1 cellular context compared by ENCODE assay signal in genomic region chr3:58392191-58392590, GRCh38.
TF ChIP-seq lines count a peak whose summit lies in the region.

No MANE protein-coding gene starts in this region.

TF ChIP-seq in HepG2, 621 proteins besides CTCF, POLR2A, EP300 and RAD21:
- TF ChIP-seq ZNF530 (CRISPR knock-in tag; IDR thresholded peaks at IDR 0.05; ENCODE audit: low read depth) (no peak), BORCS8-MEF2B (CRISPR knock-in tag; IDR thresholded peaks at IDR 0.05) (no peak), JDP2 (CRISPR knock-in tag; IDR thresholded peaks at IDR 0.05; ENCODE audit: borderline replicate concordance) (no peak), KLF9 (CRISPR knock-in tag; IDR thresholded peaks at IDR 0.05; ENCODE audit: low read depth) (no peak), GFI1 (CRISPR knock-in tag; IDR thresholded peaks at IDR 0.05; ENCODE audit: borderline replicate concordance) (no peak), SP5 (CRISPR knock-in tag; IDR thresholded peaks at IDR 0.05; ENCODE audit: borderline replicate concordance, low read depth) (no peak), CHD2 (IDR thresholded peaks at IDR 0.05; ENCODE audit: low read depth, low read length) (no peak), RARA (CRISPR knock-in tag; IDR thresholded peaks at IDR 0.05) (no peak), ZNF644 (CRISPR knock-in tag; IDR thresholded peaks at IDR 0.05; ENCODE audit: low read depth) (no peak), NR2C2 (CRISPR knock-in tag; IDR thresholded peaks at IDR 0.05; ENCODE audit: borderline replicate concordance) (no peak), ZNF343 (CRISPR knock-in tag; IDR thresholded peaks at IDR 0.05) (no peak), ATM (IDR thresholded peaks at IDR 0.05; ENCODE audit: borderline replicate concordance) (no peak)
TF ChIP-seq in HepG2: peak in this region for 0.
